Comparison of ENCODE assay signal across 11 cellular contexts in the genomic region with DNA sequence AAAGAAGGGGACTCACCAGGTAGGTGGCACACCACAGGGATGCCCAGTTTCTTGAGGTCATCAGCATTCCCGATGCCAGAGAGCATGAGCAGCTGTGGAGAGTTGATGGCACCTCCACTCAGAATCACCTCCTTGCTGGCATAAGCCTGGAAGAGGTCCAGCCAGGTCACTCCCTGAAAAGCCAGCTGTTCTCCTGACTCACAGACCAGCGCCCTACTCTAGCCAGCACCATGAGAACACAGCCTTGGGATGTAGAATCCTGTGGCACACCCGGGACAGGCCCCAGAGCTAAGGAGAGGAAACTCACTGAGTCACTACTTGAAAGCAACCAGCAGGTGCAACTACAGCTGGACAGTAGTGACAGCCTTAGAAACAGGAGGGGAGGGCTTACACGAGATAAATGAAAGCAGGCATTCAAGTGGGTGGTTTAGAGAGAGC. TPM values are rescaled to one million over a fixed set of nuclear protein-coding genes. Genes with fewer than 3 reads are reported as not detected.
DNase-seq lines count a peak whose midpoint lies in the region; ATAC-seq, FAIRE-seq and TF ChIP-seq lines count a peak whose summit lies in the region.
"Had no signal": no experiment of that assay in that cellular context is flagged by ENCODE, and none has a peak within 500 bp of the region (broad histone marks: within the 10 kb centered on the region; RNA-seq: fewer than 3 reads in every experiment).

No MANE protein-coding gene starts in this region.

- H4K5ac ChIP-seq in mesendoderm (ENCODE audit: low read length), result no peak overlapping the region

- no peak overlapping the region for H3K56ac ChIP-seq in mesendoderm (ENCODE audit: low read length)

- H3K27me3 Mint-ChIP-seq in natural killer cell (ENCODE audit: low read depth in 2 of 2), result peaks cover 0 to 8% of the 10 kb centered on the region in 2 donors

- no peak overlapping the region for H3K4me3 ChIP-seq in adrenal gland
- H3K4me3 ChIP-seq in pancreas, result no peak overlapping the region
- H3K4me3 ChIP-seq in mesendoderm (ENCODE audit: low read length), result no peak overlapping the region

- H3K23ac ChIP-seq in mesendoderm (ENCODE audit: low read length), result no peak overlapping the region

- H2AK5ac ChIP-seq in mesendoderm (ENCODE audit: low read length), result no peak overlapping the region

- peak; percentile 75 for ATAC-seq in GM19023 (IDR thresholded peaks at IDR 0.05; ENCODE audit: unreplicated experiment)
- ATAC-seq in HG02870 (IDR thresholded peaks at IDR 0.05; ENCODE audit: unreplicated experiment), result peak; percentile 76
- ATAC-seq in pancreas, result peak in 3 of 4 donors; percentile 31 to 55 (median 46)
- no peak for ATAC-seq in natural killer cell
- no peak for ATAC-seq in HG03439 (IDR thresholded peaks at IDR 0.05; ENCODE audit: unreplicated experiment)
- ATAC-seq: naive thymus-derived CD8-positive, alpha-beta T cell; T-cell had no signal

- no peaks in the 10 kb centered on the region for H3K9me3 Mint-ChIP-seq in natural killer cell
- H3K9me3 Mint-ChIP-seq: naive thymus-derived CD8-positive, alpha-beta T cell; T-cell had no signal

- no peak overlapping the region for H3K4me2 ChIP-seq in mesendoderm (ENCODE audit: low read length)

- H3K9me3 ChIP-seq in adrenal gland (replicated peaks in 1 of 3) (no peaks in the 10 kb centered on the region), pancreas (no peaks in the 10 kb centered on the region)

- DNase-seq in adrenal gland, result peak; percentile 56 to 91 (median 84)
- DNase-seq in pancreas, result peak in 1 of 6 donors; percentile 32
- DNase-seq in mesendoderm, result no peak
- no peak for DNase-seq in natural killer cell
- no peak for DNase-seq in mucosa of gallbladder (ENCODE audit: low spot score)
- DNase-seq: EL; naive thymus-derived CD8-positive, alpha-beta T cell; T-cell had no signal

- H3K4ac ChIP-seq in mesendoderm (ENCODE audit: low read depth, low read length), result no peak overlapping the region

- H2BK15ac ChIP-seq in mesendoderm (replicated peaks; ENCODE audit: low read depth), result no peak overlapping the region

- H3K79me2 ChIP-seq in mesendoderm (ENCODE audit: control insufficient read depth, insufficient read depth, low read length), result no peaks in the 10 kb centered on the region

- H3K36me3 ChIP-seq in adrenal gland (replicated peaks in 1 of 2), result peaks cover 0 to 11% of the 10 kb centered on the region in 2 donors
- H3K36me3 ChIP-seq in pancreas, result peaks cover 0 to 70% (median 35%) of the 10 kb centered on the region in 3 donors
- no peaks in the 10 kb centered on the region for H3K36me3 ChIP-seq in mesendoderm (ENCODE audit: control insufficient read depth, insufficient read depth, low read length)

- intact Hi-C loops in adrenal gland (cut with DNase I), result no loop called here
- intact Hi-C loops in pancreas (cut with DNase I), result no loop called here
- intact Hi-C loops in natural killer cell (cut with micrococcal nuclease), result no loop called here

- no peak overlapping the region for H3K27ac Mint-ChIP-seq in natural killer cell
- H3K27ac Mint-ChIP-seq: naive thymus-derived CD8-positive, alpha-beta T cell; T-cell had no signal

- no peak overlapping the region for H3K9ac ChIP-seq in mesendoderm (ENCODE audit: low read length)

- no peak overlapping the region for H3K4me3 Mint-ChIP-seq in natural killer cell
- H3K4me3 Mint-ChIP-seq: naive thymus-derived CD8-positive, alpha-beta T cell; T-cell had no signal

- H3K36me3 Mint-ChIP-seq in natural killer cell, result no peaks in the 10 kb centered on the region
- H3K36me3 Mint-ChIP-seq: naive thymus-derived CD8-positive, alpha-beta T cell; T-cell had no signal

- H3K79me1 ChIP-seq in mesendoderm (ENCODE audit: low read length), result no peaks in the 10 kb centered on the region

- H3K4me1 ChIP-seq in adrenal gland (replicated peaks in 1 of 2), result peaks cover 0 to 5% of the 10 kb centered on the region in 2 donors
- peaks cover 4 to 11% (median 6%) of the 10 kb centered on the region in 3 donors for H3K4me1 ChIP-seq in pancreas
- H3K4me1 ChIP-seq in mesendoderm (ENCODE audit: control insufficient read depth, low read depth, low read length), result no peaks in the 10 kb centered on the region

- TF ChIP-seq CTCF in adrenal gland (IDR thresholded peaks at IDR 0.05) (peak in 2 of 6 experiments; percentile 20 to 33), pancreas (IDR thresholded peaks at IDR 0.05) (no peak), natural killer cell (IDR thresholded peaks at IDR 0.05) (no peak)

- H3K18ac ChIP-seq in mesendoderm (ENCODE audit: low read length), result no peak overlapping the region

- 35 to 42% (median 40%) methylated on average over 3 to 4 of the region's 4 CpGs for WGBS in adrenal gland, 4 donors
- WGBS in pancreas, 2 donors, result 54 to 59% methylated on average over 4 of the region's 4 CpGs
- no CpG with 5 or more reads among the region's 4 CpGs for WGBS in mesendoderm (ENCODE audit: extremely low coverage, insufficient coverage, low lambda C conversion rate)

- peak overlapping the region in 4 of 5 donors; percentile 8 to 60 (median 24) for H3K27ac ChIP-seq in adrenal gland
- H3K27ac ChIP-seq in pancreas, result no peak overlapping the region
- no peak overlapping the region for H3K27ac ChIP-seq in mesendoderm (ENCODE audit: low read depth, low read length)

- H3K27me3 ChIP-seq in adrenal gland, result no peaks in the 10 kb centered on the region
- H3K27me3 ChIP-seq in pancreas, result no peaks in the 10 kb centered on the region
- H3K27me3 ChIP-seq in mesendoderm (ENCODE audit: insufficient read depth, low read length, poor library complexity), result no peaks in the 10 kb centered on the region

- H2BK120ac ChIP-seq in mesendoderm (ENCODE audit: low read depth, low read length), result no peak overlapping the region

- no peak overlapping the region for H4K8ac ChIP-seq in mesendoderm (ENCODE audit: low read depth, low read length)

- no peak for TF ChIP-seq POLR2A in adrenal gland (IDR thresholded peaks at IDR 0.05)

- H2BK5ac ChIP-seq in mesendoderm (ENCODE audit: low read length), result no peak overlapping the region

- no peaks in the 10 kb centered on the region for H3K4me1 Mint-ChIP-seq in natural killer cell
- H3K4me1 Mint-ChIP-seq: naive thymus-derived CD8-positive, alpha-beta T cell had no signal

- FAIRE-seq in pancreas (lab: Jason Lieb, UNC), result no peak

RNA-seq across cellular contexts. Expression of gene CHDH, which starts 24.6 kb away (rescaled TPM):
- total RNA-seq in adrenal gland (10 to 100 TPM in 4 of 8 donors, 1 to 10 TPM in 4; 3.5 to 29.6 (median 8.5) TPM), pancreas (10 to 100 TPM; 15.9 to 28.2 (median 19.0) TPM), natural killer cell (1 to 10 TPM in 1 of 3 donors, under 1 TPM in 2; 0.02 to 1.6 (median 0.09) TPM), mucosa of gallbladder (46.4 TPM)
- polyA plus RNA-seq in adrenal gland (1 to 10 TPM; 1.1 to 6.0 (median 3.0) TPM), pancreas (10 to 100 TPM in 1 of 2 donors, 1 to 10 TPM in 1; 9.3 to 11.9 TPM)
- polyA plus RNA-seq in mesendoderm (2013, experiment 1 of 2), result 2.1 TPM
- polyA plus RNA-seq in mesendoderm (2013, experiment 2 of 2), result 2.1 TPM

RNA-seq across cellular contexts. Expression of gene IL17RB, which starts 24.7 kb away (rescaled TPM):
- total RNA-seq in adrenal gland, result 10 to 100 TPM in 1 of 8 donors, 1 to 10 TPM in 5, under 1 TPM in 2; 0.35 to 12.0 (median 2.1) TPM
- polyA plus RNA-seq in adrenal gland, result 1 to 10 TPM in 2 of 3 donors, under 1 TPM in 1; 0.70 to 7.0 (median 4.9) TPM
- 10 to 100 TPM in 1 of 6 donors, 1 to 10 TPM in 5; 4.0 to 12.7 (median 6.2) TPM for total RNA-seq in pancreas
- 10 to 100 TPM; 15.5 to 18.8 TPM for polyA plus RNA-seq in pancreas
- 2.6 TPM for polyA plus RNA-seq in mesendoderm (2013, experiment 1 of 2)
- polyA plus RNA-seq in mesendoderm (2013, experiment 2 of 2), result 2.5 TPM
- total RNA-seq in natural killer cell, result under 1 TPM in 1 of 3 donors, not detected in 2; 0.25 TPM
- 13.3 TPM for total RNA-seq in mucosa of gallbladder
- total RNA-seq: naive thymus-derived CD8-positive, alpha-beta T cell had no signal

Comparison
In these comparisons a context has a peak if more than half of its experiments do, and no peak if none do; other contexts are left out.
1. ATAC-seq: peak in GM19023 (single experiment), HG02870 (single experiment) and pancreas (3 of 4); none in natural killer cell (0 of 3) and HG03439 (single experiment).
2. DNase-seq: peak in adrenal gland (7 of 7); none in mesendoderm (single experiment), natural killer cell (single experiment) and mucosa of gallbladder (single experiment).
3. H3K27ac ChIP-seq: peak in adrenal gland (4 of 5); none in pancreas (0 of 4) and mesendoderm (single experiment).